15 cellular contexts compared by ENCODE assay signal in the genomic region with DNA sequence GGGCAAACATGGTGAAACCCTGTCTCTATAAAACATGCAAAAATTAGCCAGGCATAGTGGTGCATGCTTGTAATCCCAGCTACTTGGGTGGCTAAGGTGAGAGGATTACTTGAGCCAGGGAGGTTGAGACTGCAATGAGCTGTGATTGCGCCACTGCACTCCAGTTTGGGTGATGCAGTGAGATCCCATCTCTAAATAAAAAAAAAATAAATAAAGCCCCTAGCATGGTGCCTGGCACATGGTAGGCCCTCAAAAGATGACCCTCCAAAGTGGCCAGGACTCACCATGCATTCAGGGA.
DNase-seq lines count a peak whose midpoint lies in the region; ATAC-seq and TF ChIP-seq lines count a peak whose summit lies in the region.
"Had no signal": no experiment of that assay in that cellular context is flagged by ENCODE, and none has a peak within 500 bp of the region (broad histone marks: within the 10 kb centered on the region; RNA-seq: fewer than 3 reads in every experiment).

No MANE protein-coding gene starts in this region.

- H3K9me2 ChIP-seq in OCI-LY1 (ENCODE audit: low read depth, low read length), result no peaks in the 10 kb centered on the region

- no peak overlapping the region for H3K4me3 Mint-ChIP-seq in activated CD4-positive, alpha-beta T cell treated with anti-CD3 and anti-CD28 coated beads, Interleukin-2, amount 10 ng/mL, durations not matched to agents 7 days and 5 days
- H3K4me3 Mint-ChIP-seq in dendritic cell treated with granulocyte-macrophage colony-stimulating factor and Interleukin-4, amounts not matched to agents 40 ng/mL and 50 ng/mL, for 4 days, result peak overlapping the region; percentile 68

- H3K27me3 Mint-ChIP-seq in activated CD4-positive, alpha-beta T cell treated with anti-CD3 and anti-CD28 coated beads, Interleukin-2, amount 10 ng/mL, durations not matched to agents 7 days and 5 days, result no peaks in the 10 kb centered on the region
- no peaks in the 10 kb centered on the region for H3K27me3 Mint-ChIP-seq in dendritic cell treated with granulocyte-macrophage colony-stimulating factor and Interleukin-4, amounts not matched to agents 40 ng/mL and 50 ng/mL, for 4 days

- H3K79me2 ChIP-seq in OCI-LY1 (ENCODE audit: insufficient read depth, low read length), result peaks cover 80% of the 10 kb centered on the region

- H3F3A ChIP-seq in OCI-LY1 (ENCODE audit: insufficient read depth, low read length), result no peaks in the 10 kb centered on the region

- 96% methylated on average over 1 of the region's 1 CpG for WGBS in prostate gland

- no peak overlapping the region for H2AFZ ChIP-seq in OCI-LY1 (ENCODE audit: low read length)

- no peaks in the 10 kb centered on the region for H3K9me3 Mint-ChIP-seq in activated CD4-positive, alpha-beta T cell treated with anti-CD3 and anti-CD28 coated beads, Interleukin-2, amount 10 ng/mL, durations not matched to agents 7 days and 5 days
- H3K9me3 Mint-ChIP-seq in dendritic cell treated with granulocyte-macrophage colony-stimulating factor and Interleukin-4, amounts not matched to agents 40 ng/mL and 50 ng/mL, for 4 days, result no peaks in the 10 kb centered on the region

- no peak for DNase-seq in activated CD4-positive, alpha-beta T cell treated with anti-CD3 and anti-CD28 coated beads, Interleukin-2, amount 10 ng/mL, durations not matched to agents 7 days and 5 days
- no peak for DNase-seq in activated CD4-positive, alpha-beta T cell treated with anti-CD3 and anti-CD28 coated beads, Interleukin-2, amount 50 U/mL, for 1 hour
- DNase-seq in prostate gland (ENCODE audit: low spot score), result no peak
- no peak for DNase-seq in Kasumi-1 (lab: John Stamatoyannopoulos, UW)
- no peak for DNase-seq in hepatic stellate cell (ENCODE audit: low spot score)
- DNase-seq: cortex of kidney, DMS53, hippocampal formation, NCI-H1694 treated with DMSO at 0.1 percent for 48 hours, NCI-H526 treated with DMSO at 0.1 percent for 48 hours, nucleus accumbens, T1000 had no signal

- H3K4me2 ChIP-seq in OCI-LY1 (ENCODE audit: low read length), result peak overlapping the region; percentile 27; the same call in 1 of the 2 replicates

- H3K4me1 ChIP-seq in OCI-LY1 (ENCODE audit: insufficient read depth, low read length, severe bottlenecking), result peaks cover 93% of the 10 kb centered on the region
- peaks cover 28% of the 10 kb centered on the region for H3K4me1 ChIP-seq in prostate gland (replicated peaks)

- CTCF ChIA-PET in activated CD4-positive, alpha-beta T cell treated with anti-CD3 and anti-CD28 coated beads, Interleukin-2, amount 10 ng/mL, durations not matched to agents 7 days and 5 days (lab: Charles Lee), result interaction anchor here (1.3 to 5.0 kb wide), 9 partner anchors 8 to 121 kb away, joined by 3 to 22 read pairs (median 5); no protein-coding TSS in a partner anchor

- POLR2A ChIA-PET in activated CD4-positive, alpha-beta T cell treated with anti-CD3 and anti-CD28 coated beads, Interleukin-2, amount 10 ng/mL, durations not matched to agents 7 days and 5 days (lab: Charles Lee), result interaction anchor here (1.3 to 2.2 kb wide), 3 partner anchors 48 to 54 kb away, joined by 4 to 20 read pairs (median 6); no protein-coding TSS in a partner anchor

- H3K9me3 ChIP-seq in OCI-LY1 (ENCODE audit: low read length), result no peaks in the 10 kb centered on the region
- H3K9me3 ChIP-seq in prostate gland, result no peaks in the 10 kb centered on the region

- ATAC-seq in HG03571 (IDR thresholded peaks at IDR 0.05; ENCODE audit: unreplicated experiment), result no peak

- H3K9ac ChIP-seq in OCI-LY1 (ENCODE audit: low read length), result no peak overlapping the region; the same call in 1 of the 2 replicates

- H3K4me3 ChIP-seq in OCI-LY1 (ENCODE audit: low read depth, low read length, poor library complexity, severe bottlenecking) (no peak overlapping the region), prostate gland (peak overlapping the region in 1 of 2 donors; percentile 15)

- TF ChIP-seq CTCF in OCI-LY1 (IDR thresholded peaks at IDR 0.05; ENCODE audit: low read length), result no peak
- TF ChIP-seq CTCF in prostate gland (IDR thresholded peaks at IDR 0.05), result no peak

- TF ChIP-seq POLR2A in prostate gland (IDR thresholded peaks at IDR 0.05), result no peak

- H3K27ac ChIP-seq in OCI-LY1 (ENCODE audit: low read depth, low read length, poor library complexity, severe bottlenecking), result peak overlapping the region; percentile 69
- H3K27ac ChIP-seq in prostate gland, result peak overlapping the region; percentile 92 to 93

- H3K27ac Mint-ChIP-seq in activated CD4-positive, alpha-beta T cell treated with anti-CD3 and anti-CD28 coated beads, Interleukin-2, amount 10 ng/mL, durations not matched to agents 7 days and 5 days, result peak overlapping the region; percentile 82
- H3K27ac Mint-ChIP-seq in dendritic cell treated with granulocyte-macrophage colony-stimulating factor and Interleukin-4, amounts not matched to agents 40 ng/mL and 50 ng/mL, for 4 days, result peak overlapping the region; percentile 57

- peaks cover 89% of the 10 kb centered on the region for H3K4me1 Mint-ChIP-seq in activated CD4-positive, alpha-beta T cell treated with anti-CD3 and anti-CD28 coated beads, Interleukin-2, amount 10 ng/mL, durations not matched to agents 7 days and 5 days
- peaks cover 73% of the 10 kb centered on the region for H3K4me1 Mint-ChIP-seq in dendritic cell treated with granulocyte-macrophage colony-stimulating factor and Interleukin-4, amounts not matched to agents 40 ng/mL and 50 ng/mL, for 4 days (ENCODE audit: low read depth)

- H3K36me3 Mint-ChIP-seq in activated CD4-positive, alpha-beta T cell treated with anti-CD3 and anti-CD28 coated beads, Interleukin-2, amount 10 ng/mL, durations not matched to agents 7 days and 5 days (ENCODE audit: low read depth), result peaks cover 58% of the 10 kb centered on the region
- peaks cover 62% of the 10 kb centered on the region for H3K36me3 Mint-ChIP-seq in dendritic cell treated with granulocyte-macrophage colony-stimulating factor and Interleukin-4, amounts not matched to agents 40 ng/mL and 50 ng/mL, for 4 days (ENCODE audit: low read depth)

- intact Hi-C loops in dendritic cell treated with granulocyte-macrophage colony-stimulating factor and Interleukin-4, amounts not matched to agents 40 ng/mL and 50 ng/mL, for 4 days (cut with micrococcal nuclease), result no loop called here
- intact Hi-C loops in prostate gland (cut with DNase I), result no loop called here

- peaks cover 30% of the 10 kb centered on the region; the same call in 1 of the 2 replicates for H3K36me3 ChIP-seq in OCI-LY1 (ENCODE audit: insufficient read depth, low read length)
- no peaks in the 10 kb centered on the region for H3K36me3 ChIP-seq in prostate gland

- H4K20me1 ChIP-seq in OCI-LY1 (ENCODE audit: insufficient read depth, low read length), result no peaks in the 10 kb centered on the region

- H3K27me3 ChIP-seq in OCI-LY1 (ENCODE audit: insufficient read depth, low read length) (no peaks in the 10 kb centered on the region), prostate gland (replicated peaks; ENCODE audit: insufficient read depth) (no peaks in the 10 kb centered on the region)
